1 cellular context compared by ENCODE assay signal in the genomic region with DNA sequence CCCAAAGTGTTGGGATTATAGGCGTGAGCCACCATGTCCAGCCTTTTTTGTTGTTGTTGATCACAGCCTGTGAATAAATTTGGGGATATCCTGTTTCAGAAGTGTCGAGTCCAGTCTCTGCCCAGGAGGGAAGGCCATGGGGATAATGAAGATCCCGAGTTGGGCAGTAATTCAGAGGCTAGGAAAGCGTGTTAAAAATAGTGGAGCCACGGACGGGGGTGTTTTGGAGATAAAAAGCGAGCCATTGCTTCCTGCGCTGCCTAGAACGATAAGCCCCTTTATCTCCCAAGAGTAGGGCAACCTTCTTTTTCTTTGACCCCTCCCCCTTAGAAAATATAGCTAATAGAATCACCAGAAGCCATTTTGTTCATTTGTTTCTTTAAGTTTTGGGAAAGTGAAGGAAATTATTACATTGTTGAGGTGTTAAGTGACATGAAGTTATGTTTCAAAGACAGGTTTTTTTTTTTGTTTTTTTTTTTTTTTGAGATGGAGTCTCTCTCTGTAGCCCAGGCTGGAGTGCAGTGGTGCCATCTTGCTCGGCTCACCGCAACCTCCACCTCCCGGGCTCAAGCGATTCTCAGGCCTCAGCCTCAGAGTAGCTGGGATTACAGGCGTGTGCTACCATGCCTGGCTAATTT.
TF ChIP-seq lines count a peak whose summit lies in the region.

No MANE protein-coding gene starts in this region.

TF ChIP-seq in K562, 482 proteins besides CTCF, POLR2A, EP300 and RAD21 (continued from another document and continues in another):
- TF ChIP-seq, protein P1, sequence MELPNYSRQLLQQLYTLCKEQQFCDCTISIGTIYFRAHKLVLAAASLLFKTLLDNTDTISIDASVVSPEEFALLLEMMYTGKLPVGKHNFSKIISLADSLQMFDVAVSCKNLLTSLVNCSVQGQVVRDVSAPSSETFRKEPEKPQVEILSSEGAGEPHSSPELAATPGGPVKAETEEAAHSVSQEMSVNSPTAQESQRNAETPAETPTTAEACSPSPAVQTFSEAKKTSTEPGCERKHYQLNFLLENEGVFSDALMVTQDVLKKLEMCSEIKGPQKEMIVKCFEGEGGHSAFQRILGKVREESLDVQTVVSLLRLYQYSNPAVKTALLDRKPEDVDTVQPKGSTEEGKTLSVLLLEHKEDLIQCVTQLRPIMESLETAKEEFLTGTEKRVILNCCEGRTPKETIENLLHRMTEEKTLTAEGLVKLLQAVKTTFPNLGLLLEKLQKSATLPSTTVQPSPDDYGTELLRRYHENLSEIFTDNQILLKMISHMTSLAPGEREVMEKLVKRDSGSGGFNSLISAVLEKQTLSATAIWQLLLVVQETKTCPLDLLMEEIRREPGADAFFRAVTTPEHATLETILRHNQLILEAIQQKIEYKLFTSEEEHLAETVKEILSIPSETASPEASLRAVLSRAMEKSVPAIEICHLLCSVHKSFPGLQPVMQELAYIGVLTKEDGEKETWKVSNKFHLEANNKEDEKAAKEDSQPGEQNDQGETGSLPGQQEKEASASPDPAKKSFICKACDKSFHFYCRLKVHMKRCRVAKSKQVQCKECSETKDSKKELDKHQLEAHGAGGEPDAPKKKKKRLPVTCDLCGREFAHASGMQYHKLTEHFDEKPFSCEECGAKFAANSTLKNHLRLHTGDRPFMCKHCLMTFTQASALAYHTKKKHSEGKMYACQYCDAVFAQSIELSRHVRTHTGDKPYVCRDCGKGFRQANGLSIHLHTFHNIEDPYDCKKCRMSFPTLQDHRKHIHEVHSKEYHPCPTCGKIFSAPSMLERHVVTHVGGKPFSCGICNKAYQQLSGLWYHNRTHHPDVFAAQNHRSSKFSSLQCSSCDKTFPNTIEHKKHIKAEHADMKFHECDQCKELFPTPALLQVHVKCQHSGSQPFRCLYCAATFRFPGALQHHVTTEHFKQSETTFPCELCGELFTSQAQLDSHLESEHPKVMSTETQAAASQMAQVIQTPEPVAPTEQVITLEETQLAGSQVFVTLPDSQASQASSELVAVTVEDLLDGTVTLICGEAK (IDR thresholded peaks at IDR 0.05), result no peak; the same call in 1 of the 2 replicates
- TF ChIP-seq, protein P1 (CRISPR knock-in tag; IDR thresholded peaks at IDR 0.05), result no peak
- TF ChIP-seq HMGN3 (IDR thresholded peaks at IDR 0.05; ENCODE audit: borderline replicate concordance, extremely low read depth, insufficient read length, low read depth, low read length) (no peak), ZNF830 (CRISPR knock-in tag; IDR thresholded peaks at IDR 0.05) (no peak), ZBTB2 (IDR thresholded peaks at IDR 0.05) (peak; percentile 63; the same call in 1 of the 2 replicates), XRCC4 (IDR thresholded peaks at IDR 0.05; ENCODE audit: extremely low read depth, insufficient read depth, insufficient read length) (no peak), ZNF324 (CRISPR knock-in tag; IDR thresholded peaks at IDR 0.05) (no peak), HSF4 (CRISPR knock-in tag; IDR thresholded peaks at IDR 0.05; ENCODE audit: borderline replicate concordance) (no peak), ATF3 (IDR thresholded peaks at IDR 0.05) (no peak), ATF3 (CRISPR knock-in tag; conservative IDR thresholded peaks at IDR 0.05) (no peak), NEUROD1 (IDR thresholded peaks at IDR 0.05; ENCODE audit: borderline replicate concordance, low read depth, low read length, partially characterized antibody) (no peak), FOXA3 (CRISPR knock-in tag; conservative IDR thresholded peaks at IDR 0.05 in 1 of 2, IDR thresholded peaks at IDR 0.05 in 1 of 2) (no peak), TEAD1 (CRISPR knock-in tag; IDR thresholded peaks at IDR 0.05) (0 out of 4 replicates have a peak, but pooled peaks of 1 of the 2 experiments have one; percentile 57), SMAD3 (CRISPR knock-in tag; conservative IDR thresholded peaks at IDR 0.05) (no peak), MTF1 (CRISPR knock-in tag; IDR thresholded peaks at IDR 0.05; ENCODE audit: borderline replicate concordance) (no peak), ZMIZ1 (IDR thresholded peaks at IDR 0.05; ENCODE audit: low read depth in 2 of 2, low read length in 2 of 2) (peak in 1 of 2 experiments; percentile 84; a peak in 2 of 4 replicates), IFI16 (CRISPR knock-in tag; IDR thresholded peaks at IDR 0.05) (no peak), E2F8 (IDR thresholded peaks at IDR 0.05; ENCODE audit: low read depth, partially characterized antibody) (no peak), ZNF217 (CRISPR knock-in tag; IDR thresholded peaks at IDR 0.05) (no peak), RFX1 (IDR thresholded peaks at IDR 0.05) (no peak), BCL6 (CRISPR knock-in tag; IDR thresholded peaks at IDR 0.05) (no peak; the same call in 1 of the 2 replicates), PTRF (tag; IDR thresholded peaks at IDR 0.05) (peak; percentile 47; the same call in 1 of the 2 replicates), DMBX1 (CRISPR knock-in tag; IDR thresholded peaks at IDR 0.05; ENCODE audit: borderline replicate concordance) (peak; percentile 50)
- TF ChIP-seq, protein P2, sequence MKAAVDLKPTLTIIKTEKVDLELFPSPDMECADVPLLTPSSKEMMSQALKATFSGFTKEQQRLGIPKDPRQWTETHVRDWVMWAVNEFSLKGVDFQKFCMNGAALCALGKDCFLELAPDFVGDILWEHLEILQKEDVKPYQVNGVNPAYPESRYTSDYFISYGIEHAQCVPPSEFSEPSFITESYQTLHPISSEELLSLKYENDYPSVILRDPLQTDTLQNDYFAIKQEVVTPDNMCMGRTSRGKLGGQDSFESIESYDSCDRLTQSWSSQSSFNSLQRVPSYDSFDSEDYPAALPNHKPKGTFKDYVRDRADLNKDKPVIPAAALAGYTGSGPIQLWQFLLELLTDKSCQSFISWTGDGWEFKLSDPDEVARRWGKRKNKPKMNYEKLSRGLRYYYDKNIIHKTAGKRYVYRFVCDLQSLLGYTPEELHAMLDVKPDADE (conservative IDR thresholded peaks at IDR 0.05; ENCODE audit: control insufficient read depth, low read depth, low read length), result peak; percentile 52; the same call in 1 of the 2 replicates
- TF ChIP-seq, protein P3, sequence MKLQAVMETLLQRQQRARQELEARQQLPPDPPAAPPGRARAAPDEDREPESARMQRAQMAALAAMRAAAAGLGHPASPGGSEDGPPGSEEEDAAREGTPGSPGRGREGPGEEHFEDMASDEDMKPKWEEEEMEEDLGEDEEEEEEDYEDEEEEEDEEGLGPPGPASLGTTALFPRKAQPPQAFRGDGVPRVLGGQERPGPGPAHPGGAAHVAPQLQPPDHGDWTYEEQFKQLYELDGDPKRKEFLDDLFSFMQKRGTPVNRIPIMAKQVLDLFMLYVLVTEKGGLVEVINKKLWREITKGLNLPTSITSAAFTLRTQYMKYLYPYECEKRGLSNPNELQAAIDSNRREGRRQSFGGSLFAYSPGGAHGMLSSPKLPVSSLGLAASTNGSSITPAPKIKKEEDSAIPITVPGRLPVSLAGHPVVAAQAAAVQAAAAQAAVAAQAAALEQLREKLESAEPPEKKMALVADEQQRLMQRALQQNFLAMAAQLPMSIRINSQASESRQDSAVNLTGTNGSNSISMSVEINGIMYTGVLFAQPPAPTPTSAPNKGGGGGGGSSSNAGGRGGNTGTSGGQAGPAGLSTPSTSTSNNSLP (IDR thresholded peaks at IDR 0.05; ENCODE audit: borderline replicate concordance, low read depth, low read length), result no peak
- TF ChIP-seq, protein P4, sequence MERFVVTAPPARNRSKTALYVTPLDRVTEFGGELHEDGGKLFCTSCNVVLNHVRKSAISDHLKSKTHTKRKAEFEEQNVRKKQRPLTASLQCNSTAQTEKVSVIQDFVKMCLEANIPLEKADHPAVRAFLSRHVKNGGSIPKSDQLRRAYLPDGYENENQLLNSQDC (CRISPR knock-in tag; IDR thresholded peaks at IDR 0.05), result no peak
- TF ChIP-seq, protein P5, sequence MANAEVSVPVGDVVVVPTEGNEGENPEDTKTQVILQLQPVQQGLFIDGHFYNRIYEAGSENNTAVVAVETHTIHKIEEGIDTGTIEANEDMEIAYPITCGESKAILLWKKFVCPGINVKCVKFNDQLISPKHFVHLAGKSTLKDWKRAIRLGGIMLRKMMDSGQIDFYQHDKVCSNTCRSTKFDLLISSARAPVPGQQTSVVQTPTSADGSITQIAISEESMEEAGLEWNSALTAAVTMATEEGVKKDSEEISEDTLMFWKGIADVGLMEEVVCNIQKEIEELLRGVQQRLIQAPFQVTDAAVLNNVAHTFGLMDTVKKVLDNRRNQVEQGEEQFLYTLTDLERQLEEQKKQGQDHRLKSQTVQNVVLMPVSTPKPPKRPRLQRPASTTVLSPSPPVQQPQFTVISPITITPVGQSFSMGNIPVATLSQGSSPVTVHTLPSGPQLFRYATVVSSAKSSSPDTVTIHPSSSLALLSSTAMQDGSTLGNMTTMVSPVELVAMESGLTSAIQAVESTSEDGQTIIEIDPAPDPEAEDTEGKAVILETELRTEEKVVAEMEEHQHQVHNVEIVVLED (CRISPR knock-in tag; IDR thresholded peaks at IDR 0.05), result peak; percentile 44; the same call in 1 of the 2 replicates
